8 cellular contexts compared by ENCODE assay signal in genomic region chr2:29115797-29116781, GRCh38. TPM values are rescaled to one million over a fixed set of nuclear protein-coding genes. Genes with fewer than 3 reads are reported as not detected.
DNase-seq lines count a peak whose midpoint lies in the region; ATAC-seq and TF ChIP-seq lines count a peak whose summit lies in the region.

No MANE protein-coding gene starts in this region.

- H3K9me3 ChIP-seq in ectodermal cell (ENCODE audit: control insufficient read depth, low read length) (no peaks in the 10 kb centered on the region), lung (ENCODE audit: control insufficient read depth in 2 of 2, insufficient read depth in 1 of 2, low read length in 1 of 2) (no peaks in the 10 kb centered on the region)

- H3K27me3 ChIP-seq in ectodermal cell (ENCODE audit: control insufficient read depth, insufficient read depth, low read length, poor library complexity, severe bottlenecking), result peaks cover 57% of the 10 kb centered on the region
- no peaks in the 10 kb centered on the region for H3K27me3 ChIP-seq in lung (ENCODE audit: control insufficient read depth, insufficient read depth)

- CTCF ChIA-PET in activated CD4-positive, alpha-beta memory T cell treated with anti-CD3 and anti-CD28 coated beads, Interleukin-2, amount 10 ng/mL, durations not matched to agents 7 days and 5 days (lab: Charles Lee), result interaction anchor here (0.9 to 2.7 kb wide), 4 partner anchors 14 to 102 kb away, joined by 3 to 15 read pairs (median 10); no protein-coding TSS in a partner anchor

- no peaks in the 10 kb centered on the region for H3K36me3 ChIP-seq in ectodermal cell (ENCODE audit: control insufficient read depth, insufficient read depth, low read length)
- H3K36me3 ChIP-seq in lung (ENCODE audit: control insufficient read depth in 2 of 2, insufficient read depth in 2 of 2, low read length in 2 of 2), result no peaks in the 10 kb centered on the region

- TF ChIP-seq CTCF in NB4 (IDR thresholded peaks at IDR 0.05; ENCODE audit: low read depth, low read length) (no peak), lung (IDR thresholded peaks at IDR 0.05; ENCODE audit: control extremely low read depth, extremely low read depth) (no peak)

- no peak for TF ChIP-seq POLR2A in NB4 (IDR thresholded peaks at IDR 0.05; ENCODE audit: extremely low read depth, insufficient read length)

- H3K4me3 ChIP-seq in NB4 (ENCODE audit: low read depth, low read length), result peak overlapping the region; percentile 66
- peak overlapping the region; percentile 50 for H3K4me3 ChIP-seq in ectodermal cell (ENCODE audit: insufficient read depth, low read depth, low read length)
- H3K4me3 ChIP-seq in lung, result peak overlapping the region; percentile 40

- H3K9me3 Mint-ChIP-seq in activated CD4-positive, alpha-beta memory T cell treated with anti-CD3 and anti-CD28 coated beads, Interleukin-2, amount 10 ng/mL, durations not matched to agents 7 days and 5 days, result no peaks in the 10 kb centered on the region

- H3K27me3 Mint-ChIP-seq in activated CD4-positive, alpha-beta memory T cell treated with anti-CD3 and anti-CD28 coated beads, Interleukin-2, amount 10 ng/mL, durations not matched to agents 7 days and 5 days, result peaks cover 6% of the 10 kb centered on the region

- DNase-seq in DMS79 treated with DMSO at 0.1 percent for 48 hours (lab: John Stamatoyannopoulos, UW), result peak; percentile 78
- DNase-seq in NB4 (ENCODE audit: low read depth), result peak; percentile 66
- DNase-seq in activated CD4-positive, alpha-beta memory T cell treated with anti-CD3 and anti-CD28 coated beads, Interleukin-2, amount 10 ng/mL, durations not matched to agents 7 days and 5 days, result peak; percentile 88
- peak; percentile 80 for DNase-seq in lung (ENCODE audit: low spot score)
- DNase-seq in stimulated activated CD4-positive, alpha-beta T cell treated with anti-CD3 and anti-CD28 coated beads, TNF-alpha, amount 100 ng/mL, for 4 hours (ENCODE audit: low read depth in 3 of 3), result peak; percentile 15 to 49 (median 41)
- DNase-seq in GOT3 (lab: John Stamatoyannopoulos, UW), result no peak

- H3K4me1 ChIP-seq in ectodermal cell (ENCODE audit: control insufficient read depth, insufficient read depth, low read length) (no peaks in the 10 kb centered on the region), lung (ENCODE audit: control insufficient read depth in 2 of 2, insufficient read depth in 2 of 2, low read length in 2 of 2) (peaks cover 7 to 11% of the 10 kb centered on the region in 2 donors)

- H3K27ac Mint-ChIP-seq in activated CD4-positive, alpha-beta memory T cell treated with anti-CD3 and anti-CD28 coated beads, Interleukin-2, amount 10 ng/mL, durations not matched to agents 7 days and 5 days, result peak overlapping the region; percentile 97

- peak overlapping the region; percentile 84 for H3K4me3 Mint-ChIP-seq in activated CD4-positive, alpha-beta memory T cell treated with anti-CD3 and anti-CD28 coated beads, Interleukin-2, amount 10 ng/mL, durations not matched to agents 7 days and 5 days

- ATAC-seq in GM21723 (IDR thresholded peaks at IDR 0.05; ENCODE audit: unreplicated experiment) (peak; percentile 47), lung (ENCODE audit: insufficient read depth, low FRiP score) (peak; percentile 23)

- H3K27ac ChIP-seq in ectodermal cell (ENCODE audit: insufficient read depth, low read depth, low read length, poor library complexity, severe bottlenecking) (no peak overlapping the region), lung (ENCODE audit: low read depth in 1 of 2, low read length in 1 of 2) (peak overlapping the region; percentile 93 to 96)

- POLR2A ChIA-PET in activated CD4-positive, alpha-beta memory T cell treated with anti-CD3 and anti-CD28 coated beads, Interleukin-2, amount 10 ng/mL, durations not matched to agents 7 days and 5 days (lab: Charles Lee), result interaction anchor here (0.6 to 6.3 kb wide), 18 partner anchors 9 to 1030 kb away, joined by 3 to 67 read pairs (median 4); partner anchors contain the start of genes PPP1CB, TRMT61B and YPEL5

- H3K36me3 Mint-ChIP-seq in activated CD4-positive, alpha-beta memory T cell treated with anti-CD3 and anti-CD28 coated beads, Interleukin-2, amount 10 ng/mL, durations not matched to agents 7 days and 5 days (ENCODE audit: low read depth), result peaks cover 23% of the 10 kb centered on the region

- H3K4me1 Mint-ChIP-seq in activated CD4-positive, alpha-beta memory T cell treated with anti-CD3 and anti-CD28 coated beads, Interleukin-2, amount 10 ng/mL, durations not matched to agents 7 days and 5 days, result peaks cover 58% of the 10 kb centered on the region

- 25% methylated on average over 53 of the region's 53 CpGs for WGBS in ectodermal cell, 2 experiments
- WGBS in lung, 2 donors, result 4 to 5% methylated on average over 49 to 53 of the region's 53 CpGs

RNA-seq across cellular contexts. Expression of gene CLIP4, which starts 0.9 kb away (rescaled TPM):
- total RNA-seq in activated CD4-positive, alpha-beta memory T cell treated with anti-CD3 and anti-CD28 coated beads, Interleukin-2, amount 10 ng/mL, durations not matched to agents 7 days and 5 days, result 10 to 100 TPM; 31.7 to 33.7 TPM
- 2.0 TPM for polyA plus RNA-seq in ectodermal cell (2013, experiment 1 of 4)
- polyA plus RNA-seq in ectodermal cell (2013, experiment 2 of 4), result 2.1 TPM
- polyA plus RNA-seq in ectodermal cell (2013, experiment 3 of 4), result 1.2 TPM
- 1.9 TPM for polyA plus RNA-seq in ectodermal cell (2013, experiment 4 of 4)
- total RNA-seq in lung, result 10 to 100 TPM; 28.7 to 30.1 TPM
- polyA plus RNA-seq in lung, result 10 to 100 TPM; 15.1 to 17.4 TPM

RNA-seq across cellular contexts. Expression of gene PCARE, which starts 41.8 kb away (rescaled TPM):
- not detected for total RNA-seq in activated CD4-positive, alpha-beta memory T cell treated with anti-CD3 and anti-CD28 coated beads, Interleukin-2, amount 10 ng/mL, durations not matched to agents 7 days and 5 days
- not detected for polyA plus RNA-seq in ectodermal cell (2013, experiment 1 of 4)
- not detected for polyA plus RNA-seq in ectodermal cell (2013, experiment 2 of 4)
- not detected for polyA plus RNA-seq in ectodermal cell (2013, experiment 3 of 4)
- not detected for polyA plus RNA-seq in ectodermal cell (2013, experiment 4 of 4)
- total RNA-seq in lung, result under 1 TPM in 1 of 2 donors, not detected in 1; 0.09 TPM
- polyA plus RNA-seq in lung, result under 1 TPM; 0.01 to 0.04 TPM
